In genomic region chr2:74440005-74440377, GRCh38 we compare ENCODE assay signal across 8 cellular contexts. TPM values are rescaled to one million over a fixed set of nuclear protein-coding genes. Genes with fewer than 3 reads are reported as not detected.
A peak's percentile ranks its signal among the peaks of the same experiment; 100 is the strongest.
DNase-seq lines count a peak whose midpoint lies in the region; ATAC-seq and TF ChIP-seq lines count a peak whose summit lies in the region.

No MANE protein-coding gene starts in this region.

- no peaks in the 10 kb centered on the region for H3K9me3 ChIP-seq in adrenal gland (replicated peaks in 1 of 3)

- 0 to 6% (median 3%) methylated on average over 7 to 9 of the region's 9 CpGs for WGBS in adrenal gland, 4 donors

- ATAC-seq in GM19328 (IDR thresholded peaks at IDR 0.05; ENCODE audit: unreplicated experiment): no peak
- no peak for ATAC-seq in HG03196 (IDR thresholded peaks at IDR 0.05; ENCODE audit: unreplicated experiment)

- intact Hi-C loops in adrenal gland (cut with DNase I): no loop called here

- TF ChIP-seq POLR2A in adrenal gland (IDR thresholded peaks at IDR 0.05): no peak

- TF ChIP-seq CTCF in HFF-Myc (IDR thresholded peaks at IDR 0.05; ENCODE audit: low read depth, low read length, missing control alignments): no peak
- no peak for TF ChIP-seq CTCF in adrenal gland (IDR thresholded peaks at IDR 0.05)
- TF ChIP-seq CTCF in retinal pigment epithelial cell (conservative IDR thresholded peaks at IDR 0.05; ENCODE audit: low read depth, low read length): no peak

- peak overlapping the region; percentile 59 for H3K4me3 ChIP-seq in HFF-Myc (replicated peaks; ENCODE audit: low read depth, low read length)
- peak overlapping the region; percentile 0 to 74 (median 64) for H3K4me3 ChIP-seq in adrenal gland
- H3K4me3 ChIP-seq in retinal pigment epithelial cell (ENCODE audit: low read length): peak overlapping the region; percentile 65

- no peaks in the 10 kb centered on the region for H3K36me3 ChIP-seq in adrenal gland (replicated peaks in 1 of 2)

- H3K27me3 ChIP-seq in adrenal gland: peaks cover 11% of the 10 kb centered on the region

- no peak for DNase-seq in HFF-Myc (ENCODE audit: extremely low read depth, low read depth)
- peak; percentile 53 to 80 (median 67) for DNase-seq in adrenal gland
- DNase-seq in hepatic stellate cell (ENCODE audit: low spot score): peak; percentile 84
- DNase-seq in retinal pigment epithelial cell (ENCODE audit: low read depth): no peak
- no peak for DNase-seq in SW 1271 (lab: John Stamatoyannopoulos, UW)
- DNase-seq in activated CD4-positive, alpha-beta T cell treated with anti-CD3 and anti-CD28 coated beads, Interleukin-2, amount 50 U/mL, for 48 hours: no peak

- peak overlapping the region in 3 of 5 donors; percentile 60 to 74 (median 71) for H3K27ac ChIP-seq in adrenal gland

- peaks cover 13 to 28% of the 10 kb centered on the region in 2 donors for H3K4me1 ChIP-seq in adrenal gland (replicated peaks in 1 of 2)

RNA-seq across cellular contexts. Expression of gene RTKN, which starts 1.7 kb away (rescaled TPM):
- 10 to 100 TPM in 7 of 8 donors, 1 to 10 TPM in 1; 9.7 to 21.2 (median 14.1) TPM for total RNA-seq in adrenal gland
- polyA plus RNA-seq in adrenal gland: 10 to 100 TPM in 2 of 3 donors, 1 to 10 TPM in 1; 7.4 to 35.6 (median 17.3) TPM

RNA-seq across cellular contexts. Expression of gene INO80B, which starts 14.9 kb away (rescaled TPM):
- 100 to 1,000 TPM in 1 of 8 donors, 10 to 100 TPM in 7; 13.6 to 108 (median 37.5) TPM for total RNA-seq in adrenal gland
- 100 to 1,000 TPM in 2 of 3 donors, 10 to 100 TPM in 1; 40.5 to 133 (median 124) TPM for polyA plus RNA-seq in adrenal gland

RNA-seq across cellular contexts. Expression of gene WBP1, which starts 18.2 kb away (rescaled TPM):
- 100 to 1,000 TPM in 7 of 8 donors, 10 to 100 TPM in 1; 67.5 to 176 (median 115) TPM for total RNA-seq in adrenal gland
- 100 to 1,000 TPM in 2 of 3 donors, 10 to 100 TPM in 1; 56.9 to 267 (median 244) TPM for polyA plus RNA-seq in adrenal gland

RNA-seq across cellular contexts. Expression of gene WDR54, which starts 18.5 kb away (rescaled TPM):
- 10 to 100 TPM in 6 of 8 donors, 1 to 10 TPM in 2; 7.5 to 23.9 (median 16.1) TPM for total RNA-seq in adrenal gland
- polyA plus RNA-seq in adrenal gland: 10 to 100 TPM in 2 of 3 donors, 1 to 10 TPM in 1; 6.4 to 20.2 (median 14.4) TPM

RNA-seq across cellular contexts. Expression of gene C2orf81, which starts 18.6 kb away (rescaled TPM):
- 1 to 10 TPM in 5 of 8 donors, under 1 TPM in 3; 0.36 to 4.7 (median 1.8) TPM for total RNA-seq in adrenal gland
- 1 to 10 TPM in 2 of 3 donors, under 1 TPM in 1; 0.46 to 7.1 (median 4.5) TPM for polyA plus RNA-seq in adrenal gland

Comparison
In these comparisons a context has a peak if more than half of its experiments do, and no peak if none do; other contexts are left out.
1. DNase-seq: peak in adrenal gland (7 of 7) and hepatic stellate cell (single experiment); none in HFF-Myc (single experiment), retinal pigment epithelial cell (single experiment), SW 1271 (0 of 2) and activated CD4-positive, alpha-beta T cell treated with anti-CD3 and anti-CD28 coated beads, Interleukin-2, amount 50 U/mL, for 48 hours (0 of 2).
2. Peak in every context shown above with its lines, with median percentiles within 50 percentile points of each other: H3K4me3 ChIP-seq.